Comparison of ENCODE assay signal across 8 cellular contexts in genomic region chr5:14142202-14142855, GRCh38. TPM values are rescaled to one million over a fixed set of nuclear protein-coding genes. Genes with fewer than 3 reads are reported as not detected.
DNase-seq lines count a peak whose midpoint lies in the region; ATAC-seq, FAIRE-seq and TF ChIP-seq lines count a peak whose summit lies in the region.

No MANE protein-coding gene starts in this region.

- H3K4me3 ChIP-seq in keratinocyte (ENCODE audit: control insufficient read depth in 2 of 3, extremely low read depth in 1 of 3, insufficient read depth in 2 of 3, low read depth in 1 of 3, low read length in 3 of 3) (peak overlapping the region; percentile 72 to 95 (median 75)), thoracic aorta (peak overlapping the region; percentile 78)

- H3K4me3 Mint-ChIP-seq in activated CD4-positive, alpha-beta T cell treated with anti-CD3 and anti-CD28 coated beads for 36 hours, result peak overlapping the region; percentile 71
- peak overlapping the region; percentile 65 for H3K4me3 Mint-ChIP-seq in activated naive CD8-positive, alpha-beta T cell treated with anti-CD3 and anti-CD28 coated beads, Interleukin-2, amount 10 ng/mL, durations not matched to agents 7 days and 5 days

- intact Hi-C loops in activated CD4-positive, alpha-beta T cell treated with anti-CD3 and anti-CD28 coated beads for 36 hours (cut with DNase I, micrococcal nuclease), result loop anchor here (1.0 to 10.0 kb wide), 6 partner anchors 122 to 725 kb away; partner anchors contain the start of gene OTULIN (in 2 of the 2)

- no peaks in the 10 kb centered on the region for H3K36me3 Mint-ChIP-seq in activated CD4-positive, alpha-beta T cell treated with anti-CD3 and anti-CD28 coated beads for 36 hours (ENCODE audit: low read depth)
- H3K36me3 Mint-ChIP-seq in activated naive CD8-positive, alpha-beta T cell treated with anti-CD3 and anti-CD28 coated beads, Interleukin-2, amount 10 ng/mL, durations not matched to agents 7 days and 5 days, result no peaks in the 10 kb centered on the region

- peaks cover 40% of the 10 kb centered on the region for H3K27me3 Mint-ChIP-seq in activated CD4-positive, alpha-beta T cell treated with anti-CD3 and anti-CD28 coated beads for 36 hours
- peaks cover 64% of the 10 kb centered on the region for H3K27me3 Mint-ChIP-seq in activated naive CD8-positive, alpha-beta T cell treated with anti-CD3 and anti-CD28 coated beads, Interleukin-2, amount 10 ng/mL, durations not matched to agents 7 days and 5 days

- dilution Hi-C loops in keratinocyte (cut with MboI; ENCODE audit: extremely low pct_ligation_motif_present, low sequenced_read_pairs), result no loop called here

- DNase-seq in activated CD4-positive, alpha-beta T cell treated with anti-CD3 and anti-CD28 coated beads for 36 hours, result no peak
- DNase-seq in activated CD4-positive, alpha-beta T cell treated with anti-CD3 and anti-CD28 coated beads, Interleukin-2, amount 50 U/mL, for 1 hour, result no peak
- no peak for DNase-seq in activated naive CD8-positive, alpha-beta T cell treated with anti-CD3 and anti-CD28 coated beads, Interleukin-2, amount 10 ng/mL, durations not matched to agents 7 days and 5 days
- DNase-seq in keratinocyte (ENCODE audit: low read depth, low spot score) (no peak), thoracic aorta (ENCODE audit: low spot score) (no peak), HK-2 (ENCODE audit: unreplicated experiment) (no peak)

- peak overlapping the region; percentile 90 for H3K4me2 ChIP-seq in keratinocyte (ENCODE audit: control insufficient read depth, extremely low read depth, insufficient read depth, low read depth, low read length)

- H3K9me1 ChIP-seq in keratinocyte (ENCODE audit: control insufficient read depth, extremely low read depth, insufficient read depth, low read length), result peaks cover 3% of the 10 kb centered on the region

- peaks cover 7% of the 10 kb centered on the region for H3K4me1 Mint-ChIP-seq in activated CD4-positive, alpha-beta T cell treated with anti-CD3 and anti-CD28 coated beads for 36 hours
- peaks cover 5% of the 10 kb centered on the region for H3K4me1 Mint-ChIP-seq in activated naive CD8-positive, alpha-beta T cell treated with anti-CD3 and anti-CD28 coated beads, Interleukin-2, amount 10 ng/mL, durations not matched to agents 7 days and 5 days

- no peaks in the 10 kb centered on the region for H3K9me3 Mint-ChIP-seq in activated CD4-positive, alpha-beta T cell treated with anti-CD3 and anti-CD28 coated beads for 36 hours (ENCODE audit: low read depth)
- peaks cover 2% of the 10 kb centered on the region for H3K9me3 Mint-ChIP-seq in activated naive CD8-positive, alpha-beta T cell treated with anti-CD3 and anti-CD28 coated beads, Interleukin-2, amount 10 ng/mL, durations not matched to agents 7 days and 5 days

- H4K20me1 ChIP-seq in keratinocyte (ENCODE audit: control insufficient read depth, extremely low read depth, insufficient read depth, low read length), result peaks cover 17% of the 10 kb centered on the region

- H3K27me3 ChIP-seq in keratinocyte (ENCODE audit: control insufficient read depth, extremely low read depth, insufficient read depth, low read length) (no peaks in the 10 kb centered on the region), thoracic aorta (replicated peaks; ENCODE audit: insufficient read depth) (no peaks in the 10 kb centered on the region)

- FAIRE-seq in keratinocyte (lab: Jason Lieb, UNC), result no peak

- H3K36me3 ChIP-seq in keratinocyte (ENCODE audit: control insufficient read depth in 2 of 2, extremely low read depth in 1 of 2, insufficient read depth in 2 of 2, low read length in 2 of 2) (no peaks in the 10 kb centered on the region), thoracic aorta (no peaks in the 10 kb centered on the region)

- POLR2A ChIA-PET in activated CD4-positive, alpha-beta T cell treated with anti-CD3 and anti-CD28 coated beads for 36 hours (lab: Charles Lee), result no interaction called here
- POLR2A ChIA-PET in activated naive CD8-positive, alpha-beta T cell treated with anti-CD3 and anti-CD28 coated beads, Interleukin-2, amount 10 ng/mL, durations not matched to agents 7 days and 5 days (lab: Charles Lee), result no interaction called here

- H3K27ac ChIP-seq in keratinocyte (ENCODE audit: control insufficient read depth, insufficient read depth, low read length) (peak overlapping the region; percentile 81), thoracic aorta (peak overlapping the region; percentile 82 to 93)

- CTCF ChIA-PET in activated CD4-positive, alpha-beta T cell treated with anti-CD3 and anti-CD28 coated beads for 36 hours (lab: Charles Lee), result interaction anchor here (0.7 kb wide), 1 partner anchor 126 kb away, joined by 3 read pairs; no protein-coding TSS in a partner anchor

- peaks cover 37% of the 10 kb centered on the region for H3K79me2 ChIP-seq in keratinocyte (ENCODE audit: control insufficient read depth, insufficient read depth, low read length)

- no peak for TF ChIP-seq CTCF in keratinocyte (optimal IDR thresholded peaks at IDR 0.05 in 1 of 3, IDR thresholded peaks at IDR 0.05 in 1 of 3, conservative IDR thresholded peaks at IDR 0.05 in 1 of 3; ENCODE audit: extremely low read depth in 1 of 3, insufficient read depth in 2 of 3, low read length in 3 of 3)
- no peak for TF ChIP-seq CTCF in thoracic aorta (IDR thresholded peaks at IDR 0.05)

- peak overlapping the region; percentile 16 for H3K27ac Mint-ChIP-seq in activated CD4-positive, alpha-beta T cell treated with anti-CD3 and anti-CD28 coated beads for 36 hours
- no peak overlapping the region for H3K27ac Mint-ChIP-seq in activated naive CD8-positive, alpha-beta T cell treated with anti-CD3 and anti-CD28 coated beads, Interleukin-2, amount 10 ng/mL, durations not matched to agents 7 days and 5 days

- no peak for ATAC-seq in activated CD4-positive, alpha-beta T cell treated with anti-CD3 and anti-CD28 coated beads for 36 hours
- ATAC-seq in HG02943 (IDR thresholded peaks at IDR 0.05; ENCODE audit: low read depth, unreplicated experiment), result peak; percentile 1
- ATAC-seq in activated naive CD8-positive, alpha-beta T cell treated with anti-CD3 and anti-CD28 coated beads, Interleukin-2, amount 10 ng/mL, durations not matched to agents 7 days and 5 days (ENCODE audit: low read depth), result no peak
- peak; percentile 1 for ATAC-seq in thoracic aorta (ENCODE audit: insufficient number of reproducible peaks, low FRiP score, low read depth)
- ATAC-seq in GM18858 (IDR thresholded peaks at IDR 0.05; ENCODE audit: unreplicated experiment), result no peak

- H3K9me3 ChIP-seq in keratinocyte (ENCODE audit: control insufficient read depth, low read depth, low read length) (no peaks in the 10 kb centered on the region), thoracic aorta (no peaks in the 10 kb centered on the region)

- peak overlapping the region; percentile 62 for H2AFZ ChIP-seq in keratinocyte (ENCODE audit: control insufficient read depth, low read length)

- peaks cover 20% of the 10 kb centered on the region for H3K4me1 ChIP-seq in keratinocyte (ENCODE audit: control insufficient read depth, extremely low read depth, insufficient read depth, low read length)
- peaks cover 17 to 29% of the 10 kb centered on the region in 2 donors for H3K4me1 ChIP-seq in thoracic aorta (ENCODE audit: control insufficient read depth in 1 of 2, low read depth in 2 of 2)

- H3K9ac ChIP-seq in keratinocyte (ENCODE audit: control insufficient read depth, extremely low read depth, insufficient read depth, low read length), result peak overlapping the region; percentile 94

RNA-seq across cellular contexts. Expression of gene TRIO, which starts 0.8 kb away (rescaled TPM):
- total RNA-seq in activated CD4-positive, alpha-beta T cell treated with anti-CD3 and anti-CD28 coated beads for 36 hours, result 10 to 100 TPM in 1 of 2 experiments, 1 to 10 TPM in 1; 9.2 to 11.3 TPM
- total RNA-seq in activated naive CD8-positive, alpha-beta T cell treated with anti-CD3 and anti-CD28 coated beads, Interleukin-2, amount 10 ng/mL, durations not matched to agents 7 days and 5 days, result 1 to 10 TPM; 7.7 to 7.9 TPM
- polyA plus RNA-seq in keratinocyte, result 56.6 to 72.1 TPM (median 57.2 TPM) in 3 replicates
- polyA plus RNA-seq in keratinocyte (2011; ENCODE audit: low read depth), result 54.4 TPM
- 42.3 and 46.0 TPM in 2 replicates for polyA plus RNA-seq in keratinocyte (2011; cell fraction: cytosol; rRNA removed)
- polyA plus RNA-seq in keratinocyte (2011; cell fraction: nucleus; rRNA removed), result 227 and 249 TPM in 2 replicates
- polyA plus RNA-seq in keratinocyte (2012; ENCODE audit: low replicate concordance), result 33.9 and 54.9 TPM in 2 replicates
- polyA minus RNA-seq in keratinocyte, result 358 to 455 TPM (median 446 TPM) in 3 replicates
- 73.3 TPM for polyA minus RNA-seq in keratinocyte (2011; cell fraction: cytosol; rRNA and poly(A)+ RNA removed)
- 348 and 654 TPM in 2 replicates for polyA minus RNA-seq in keratinocyte (2011; cell fraction: nucleus; rRNA and poly(A)+ RNA removed)
- 100 to 1,000 TPM; 219 to 300 TPM for total RNA-seq in thoracic aorta

Comparison
In these comparisons a context has a peak if more than half of its experiments do, and no peak if none do; other contexts are left out.
1. ATAC-seq: peak in HG02943 (single experiment) and thoracic aorta (single experiment); none in activated CD4-positive, alpha-beta T cell treated with anti-CD3 and anti-CD28 coated beads for 36 hours (single experiment), activated naive CD8-positive, alpha-beta T cell treated with anti-CD3 and anti-CD28 coated beads, Interleukin-2, amount 10 ng/mL, durations not matched to agents 7 days and 5 days (single experiment) and GM18858 (single experiment).
2. RNA of gene TRIO, which starts 0.8 kb away (total RNA-seq): 219 to 300 TPM in thoracic aorta; 9.2 to 11.3 TPM in activated CD4-positive, alpha-beta T cell treated with anti-CD3 and anti-CD28 coated beads for 36 hours and 7.7 to 7.9 TPM in activated naive CD8-positive, alpha-beta T cell treated with anti-CD3 and anti-CD28 coated beads, Interleukin-2, amount 10 ng/mL, durations not matched to agents 7 days and 5 days; every median in the first group is over 10 times any median in the second.